ENCODE assay signal across 10 cellular contexts in the genomic region with DNA sequence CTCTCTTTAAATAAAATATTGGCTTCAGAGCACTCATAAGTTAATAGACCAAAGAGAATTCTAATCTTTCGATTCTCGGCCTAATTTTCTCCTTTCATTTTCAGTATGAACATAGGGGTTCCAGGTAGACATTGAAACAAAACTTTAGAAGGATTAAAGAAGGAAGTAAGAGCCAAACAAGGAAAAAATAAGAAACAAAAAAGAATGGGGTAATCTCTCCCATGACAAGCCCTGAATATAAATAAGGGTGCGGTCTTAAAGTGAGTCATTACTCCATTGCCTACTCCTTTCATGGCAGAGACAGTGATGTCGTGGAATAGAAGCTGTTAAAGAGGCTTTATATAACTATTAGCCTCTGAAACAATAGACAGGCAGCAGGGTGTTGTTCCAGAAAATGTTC.
DNase-seq lines count a peak whose midpoint lies in the region; ATAC-seq and FAIRE-seq lines count a peak whose summit lies in the region.
"Had no signal": no experiment of that assay in that cellular context is flagged by ENCODE, and none has a peak within 500 bp of the region (broad histone marks: within the 10 kb centered on the region; RNA-seq: fewer than 3 reads in every experiment).

No MANE protein-coding gene starts in this region.

- no peaks in the 10 kb centered on the region for H3K36me3 ChIP-seq in small intestine (ENCODE audit: control insufficient read depth in 2 of 2, insufficient read depth in 2 of 2, low read length in 2 of 2)

- H3K4me1 Mint-ChIP-seq in activated CD4-positive, alpha-beta T cell treated with anti-CD3 and anti-CD28 coated beads for 36 hours, result peaks cover 18% of the 10 kb centered on the region
- peaks cover 0 to 3% (median 1%) of the 10 kb centered on the region in 4 donors for H3K4me1 Mint-ChIP-seq in naive thymus-derived CD8-positive, alpha-beta T cell
- H3K4me1 Mint-ChIP-seq: B cell had no signal

- WGBS in small intestine, 3 donors, result 19 to 38% (median 34%) methylated on average over 4 of the region's 4 CpGs

- no peaks in the 10 kb centered on the region for H3K27me3 ChIP-seq in small intestine (ENCODE audit: control insufficient read depth in 2 of 2, insufficient read depth in 2 of 2, low read length in 2 of 2)

- ATAC-seq in activated CD4-positive, alpha-beta T cell treated with anti-CD3 and anti-CD28 coated beads for 36 hours, result peak; percentile 79
- ATAC-seq in HG02852 (IDR thresholded peaks at IDR 0.05; ENCODE audit: unreplicated experiment), result peak; percentile 72
- ATAC-seq in naive thymus-derived CD8-positive, alpha-beta T cell, result no peak

- in situ Hi-C loops in SK-MEL-5 (cut with HindIII; ENCODE audit: low pct_unique_long_range_greater_than_20kb, low sequenced_read_pairs), result no loop called here

- H3K9me3 ChIP-seq in small intestine (ENCODE audit: control insufficient read depth, low read depth), result no peaks in the 10 kb centered on the region

- no peak overlapping the region for H3K4me3 ChIP-seq in small intestine (ENCODE audit: low read depth in 1 of 2, low read length in 2 of 2)

- CTCF ChIA-PET in activated CD4-positive, alpha-beta T cell treated with anti-CD3 and anti-CD28 coated beads for 36 hours (lab: Charles Lee), result no interaction called here

- H3K4me1 ChIP-seq in small intestine (ENCODE audit: control insufficient read depth in 2 of 2, insufficient read depth in 1 of 2, low read depth in 1 of 2, low read length in 1 of 2), result no peaks in the 10 kb centered on the region

- intact Hi-C loops in activated CD4-positive, alpha-beta T cell treated with anti-CD3 and anti-CD28 coated beads for 36 hours (cut with DNase I, micrococcal nuclease), result loop anchor here (2.0 to 5.0 kb wide), 2 partner anchors 46 to 75 kb away; no protein-coding TSS in a partner anchor

- H3K4me3 Mint-ChIP-seq in activated CD4-positive, alpha-beta T cell treated with anti-CD3 and anti-CD28 coated beads for 36 hours, result no peak overlapping the region
- no peak overlapping the region for H3K4me3 Mint-ChIP-seq in naive thymus-derived CD8-positive, alpha-beta T cell
- H3K4me3 Mint-ChIP-seq: B cell had no signal

- H3K36me3 Mint-ChIP-seq in activated CD4-positive, alpha-beta T cell treated with anti-CD3 and anti-CD28 coated beads for 36 hours (ENCODE audit: low read depth), result no peaks in the 10 kb centered on the region
- H3K36me3 Mint-ChIP-seq in naive thymus-derived CD8-positive, alpha-beta T cell, result no peaks in the 10 kb centered on the region

- H3K27ac Mint-ChIP-seq in activated CD4-positive, alpha-beta T cell treated with anti-CD3 and anti-CD28 coated beads for 36 hours, result no peak overlapping the region
- peak overlapping the region in 1 of 10 donors; percentile 5 for H3K27ac Mint-ChIP-seq in naive thymus-derived CD8-positive, alpha-beta T cell
- H3K27ac Mint-ChIP-seq: B cell had no signal

- FAIRE-seq in small intestine (lab: Jason Lieb, UNC), result no peak

- no peak overlapping the region for H3K27ac ChIP-seq in small intestine (ENCODE audit: low read depth in 1 of 2, low read length in 1 of 2)

- DNase-seq in activated CD4-positive, alpha-beta T cell treated with anti-CD3 and anti-CD28 coated beads for 36 hours, result no peak
- DNase-seq in activated CD4-positive, alpha-beta T cell treated with anti-CD3 and anti-CD28 coated beads, Interleukin-2, amount 50 U/mL, for 4 hours, result no peak
- DNase-seq in SK-MEL-5 (ENCODE audit: low read depth, low spot score), result peak; percentile 15
- peak; percentile 55 for DNase-seq in small intestine
- DNase-seq in naive thymus-derived CD8-positive, alpha-beta T cell, result no peak
- no peak for DNase-seq in stimulated activated CD8-positive, alpha-beta memory T cell treated with anti-CD3 and anti-CD28 coated beads, Interleukin-4, amount 100 ng/mL, for 48 hours
- no peak for DNase-seq in stimulated activated CD4-positive, alpha-beta T cell treated with anti-CD3 and anti-CD28 coated beads, Interleukin-2, amount 100 ng/mL, for 24 hours
- DNase-seq: SW 1271 had no signal

- H3K9me3 Mint-ChIP-seq in activated CD4-positive, alpha-beta T cell treated with anti-CD3 and anti-CD28 coated beads for 36 hours (ENCODE audit: low read depth), result no peaks in the 10 kb centered on the region
- H3K9me3 Mint-ChIP-seq in naive thymus-derived CD8-positive, alpha-beta T cell, result peaks cover 0 to 5% (median 0%) of the 10 kb centered on the region in 9 donors

- POLR2A ChIA-PET in activated CD4-positive, alpha-beta T cell treated with anti-CD3 and anti-CD28 coated beads for 36 hours (lab: Charles Lee), result no interaction called here
- POLR2A ChIA-PET in naive thymus-derived CD8-positive, alpha-beta T cell (lab: Charles Lee), result no interaction called here

- H3K27me3 Mint-ChIP-seq in activated CD4-positive, alpha-beta T cell treated with anti-CD3 and anti-CD28 coated beads for 36 hours, result no peaks in the 10 kb centered on the region
- no peaks in the 10 kb centered on the region for H3K27me3 Mint-ChIP-seq in naive thymus-derived CD8-positive, alpha-beta T cell
- H3K27me3 Mint-ChIP-seq: B cell had no signal

Comparison
In these comparisons a context has a peak if more than half of its experiments do, and no peak if none do; other contexts are left out.
1. ATAC-seq: peak in activated CD4-positive, alpha-beta T cell treated with anti-CD3 and anti-CD28 coated beads for 36 hours (single experiment) and HG02852 (single experiment); none in naive thymus-derived CD8-positive, alpha-beta T cell (0 of 2).
2. DNase-seq: peak in SK-MEL-5 (single experiment) and small intestine (single experiment); none in activated CD4-positive, alpha-beta T cell treated with anti-CD3 and anti-CD28 coated beads for 36 hours (single experiment), activated CD4-positive, alpha-beta T cell treated with anti-CD3 and anti-CD28 coated beads, Interleukin-2, amount 50 U/mL, for 4 hours (0 of 2), naive thymus-derived CD8-positive, alpha-beta T cell (0 of 10), stimulated activated CD8-positive, alpha-beta memory T cell treated with anti-CD3 and anti-CD28 coated beads, Interleukin-4, amount 100 ng/mL, for 48 hours (single experiment) and stimulated activated CD4-positive, alpha-beta T cell treated with anti-CD3 and anti-CD28 coated beads, Interleukin-2, amount 100 ng/mL, for 24 hours (0 of 2).